In the genomic region with DNA sequence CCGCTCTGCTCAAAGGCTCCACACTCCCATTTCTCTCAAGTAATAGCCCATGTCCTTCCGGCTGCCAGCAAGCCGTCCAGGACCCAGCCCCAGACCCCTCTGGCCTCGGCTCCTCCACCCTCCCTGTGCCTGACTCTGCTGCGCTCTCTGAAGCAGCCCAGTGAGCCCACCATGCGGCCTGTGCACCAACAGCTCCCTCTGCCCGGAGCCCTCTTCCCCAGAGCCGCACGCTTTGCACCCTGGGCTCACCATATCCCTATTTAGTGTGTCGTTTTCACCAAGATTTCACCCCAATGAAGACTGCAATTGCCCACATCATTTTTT, we compare ENCODE assay signal across 18 cellular contexts.
"Had no signal": no experiment of that assay in that cellular context is flagged by ENCODE, and none has a peak within 500 bp of the region (broad histone marks: within the 10 kb centered on the region; RNA-seq: fewer than 3 reads in every experiment).

No MANE protein-coding gene starts in this region.

- H3K36me3 ChIP-seq: ascending aorta, pancreas, upper lobe of right lung had no signal

- H3K9me3 ChIP-seq: ascending aorta, pancreas, upper lobe of right lung had no signal

- H3K27ac Mint-ChIP-seq: activated B cell treated with CpG ODN at 0.5 μM for 24 hours; activated CD4-positive, alpha-beta T cell treated with anti-CD3 and anti-CD28 coated beads, Interleukin-2, amount 10 ng/mL, durations not matched to agents 24 days and 14 days; activated CD8-positive, alpha-beta T cell treated with anti-CD3 and anti-CD28 coated beads for 36 hours; activated naive CD4-positive, alpha-beta T cell treated with anti-CD3 and anti-CD28 coated beads for 36 hours; activated naive CD8-positive, alpha-beta T cell treated with anti-CD3 and anti-CD28 coated beads, Interleukin-2, amount 50 U/mL, for 24 hours; T-cell had no signal

- H3K4me3 ChIP-seq: ascending aorta, pancreas, upper lobe of right lung had no signal

- H3K9me3 Mint-ChIP-seq: activated B cell treated with CpG ODN at 0.5 μM for 24 hours; activated CD8-positive, alpha-beta T cell treated with anti-CD3 and anti-CD28 coated beads for 36 hours; activated T-cell treated with anti-CD3 and anti-CD28 coated beads, Interleukin-2, amount 50 U/mL, for 4 hours; T-cell had no signal

- H3K4me1 ChIP-seq: ascending aorta, pancreas had no signal

- DNase-seq: activated B cell treated with CpG ODN at 0.5 μM for 24 hours; activated CD4-positive, alpha-beta T cell treated with anti-CD3 and anti-CD28 coated beads, Interleukin-2, amount 10 ng/mL, durations not matched to agents 24 days and 14 days; activated CD8-positive, alpha-beta T cell treated with anti-CD3 and anti-CD28 coated beads for 36 hours; activated naive CD4-positive, alpha-beta T cell treated with anti-CD3 and anti-CD28 coated beads for 36 hours; activated naive CD8-positive, alpha-beta T cell treated with anti-CD3 and anti-CD28 coated beads, Interleukin-2, amount 50 U/mL, for 24 hours; activated T-cell treated with anti-CD3 and anti-CD28 coated beads, Interleukin-2, amount 50 U/mL, for 4 hours; foreskin melanocyte; mammary epithelial cell; stimulated activated CD4-positive, alpha-beta T cell treated with anti-CD3 and anti-CD28 coated beads, Interleukin-12 subunit alpha, Interleukin-12 subunit beta, amount 100 ng/mL, for 4 hours; stimulated activated CD4-positive, alpha-beta T cell treated with anti-CD3 and anti-CD28 coated beads, Interleukin-1b, Interleukin-23, amount 100 ng/mL, for 48 hours; stimulated activated CD8-positive, alpha-beta memory T cell treated with anti-CD3 and anti-CD28 coated beads, Interleukin-4, amount 100 ng/mL, for 48 hours; stimulated activated naive CD4-positive, alpha-beta T cell; T-cell; upper lobe of right lung had no signal

- H3K4me1 Mint-ChIP-seq: activated B cell treated with CpG ODN at 0.5 μM for 24 hours; activated CD4-positive, alpha-beta T cell treated with anti-CD3 and anti-CD28 coated beads, Interleukin-2, amount 10 ng/mL, durations not matched to agents 24 days and 14 days; activated naive CD8-positive, alpha-beta T cell treated with anti-CD3 and anti-CD28 coated beads, Interleukin-2, amount 50 U/mL, for 24 hours; T-cell had no signal

- H3K27me3 Mint-ChIP-seq: activated B cell treated with CpG ODN at 0.5 μM for 24 hours; activated CD4-positive, alpha-beta T cell treated with anti-CD3 and anti-CD28 coated beads, Interleukin-2, amount 10 ng/mL, durations not matched to agents 24 days and 14 days; activated CD8-positive, alpha-beta T cell treated with anti-CD3 and anti-CD28 coated beads for 36 hours; activated naive CD8-positive, alpha-beta T cell treated with anti-CD3 and anti-CD28 coated beads, Interleukin-2, amount 50 U/mL, for 24 hours; T-cell had no signal

- ATAC-seq: activated CD8-positive, alpha-beta T cell treated with anti-CD3 and anti-CD28 coated beads for 36 hours; activated naive CD8-positive, alpha-beta T cell treated with anti-CD3 and anti-CD28 coated beads, Interleukin-2, amount 50 U/mL, for 24 hours; activated T-cell treated with anti-CD3 and anti-CD28 coated beads, Interleukin-2, amount 50 U/mL, for 4 hours; left lobe of liver; SK-N-SH treated with all-trans-retinoic acid at 6 μM for 48 hours; T-cell had no signal

- H3K27ac ChIP-seq: ascending aorta, pancreas, upper lobe of right lung had no signal

- H3K27me3 ChIP-seq: ascending aorta, pancreas, upper lobe of right lung had no signal

- H3K4me3 Mint-ChIP-seq: activated B cell treated with CpG ODN at 0.5 μM for 24 hours; activated CD4-positive, alpha-beta T cell treated with anti-CD3 and anti-CD28 coated beads, Interleukin-2, amount 10 ng/mL, durations not matched to agents 24 days and 14 days; activated CD8-positive, alpha-beta T cell treated with anti-CD3 and anti-CD28 coated beads for 36 hours; activated naive CD4-positive, alpha-beta T cell treated with anti-CD3 and anti-CD28 coated beads for 36 hours; activated naive CD8-positive, alpha-beta T cell treated with anti-CD3 and anti-CD28 coated beads, Interleukin-2, amount 50 U/mL, for 24 hours; activated T-cell treated with anti-CD3 and anti-CD28 coated beads, Interleukin-2, amount 50 U/mL, for 4 hours; T-cell had no signal
